In the genomic region with DNA sequence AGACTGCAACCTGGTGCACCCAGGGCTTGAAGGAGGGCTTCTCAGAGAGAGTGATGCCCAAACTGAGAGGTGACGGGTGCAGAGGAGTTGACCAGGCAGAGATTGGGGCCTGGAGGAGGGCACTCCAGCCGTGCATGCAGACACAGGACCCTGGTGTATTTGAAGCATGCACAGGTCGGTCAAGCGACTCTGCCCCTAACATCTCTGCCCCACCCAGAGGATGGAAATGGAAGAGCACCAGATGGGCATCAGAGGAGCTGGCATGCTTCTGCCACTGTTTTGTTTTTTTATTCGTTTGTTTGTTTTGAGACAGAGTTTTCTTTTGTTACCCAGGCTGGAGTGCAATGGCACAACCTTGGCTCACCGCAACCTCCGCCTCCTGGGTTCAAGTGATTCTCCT, we compare ENCODE assay signal across 26 cellular contexts.
A peak's percentile ranks its signal among the peaks of the same experiment; 100 is the strongest.
DNase-seq lines count a peak whose midpoint lies in the region; ATAC-seq and TF ChIP-seq lines count a peak whose summit lies in the region.
"Had no signal": no experiment of that assay in that cellular context is flagged by ENCODE, and none has a peak within 500 bp of the region (broad histone marks: within the 10 kb centered on the region; RNA-seq: fewer than 3 reads in every experiment).

No MANE protein-coding gene starts in this region.

- H3K4me1 ChIP-seq in IMR-90 (ENCODE audit: control insufficient read depth, insufficient read depth, low read length): peaks cover 15% of the 10 kb centered on the region
- H3K4me1 ChIP-seq in foreskin keratinocyte: no peaks in the 10 kb centered on the region
- H3K4me1 ChIP-seq in SJCRH30: no peaks in the 10 kb centered on the region
- H3K4me1 ChIP-seq: ascending aorta had no signal

- no peak overlapping the region for H2BK20ac ChIP-seq in IMR-90 (ENCODE audit: low read depth, low read length)

- dilution Hi-C loops in IMR-90 (cut with HindIII; ENCODE audit: low sequenced_read_pairs, unreplicated experiment): no loop called here

- H3K4me3 ChIP-seq in IMR-90 (ENCODE audit: insufficient read depth, low read depth, low read length) (no peak overlapping the region), SJCRH30 (no peak overlapping the region)
- H3K4me3 ChIP-seq: ascending aorta, heart right ventricle, K562, stomach, transverse colon had no signal

- H4K91ac ChIP-seq in IMR-90 (ENCODE audit: insufficient read depth, low read depth, low read length): no peak overlapping the region

- no peak overlapping the region for H2AFZ ChIP-seq in IMR-90 (replicated peaks; ENCODE audit: low read length, poor library complexity)

- no peak overlapping the region for H3K56ac ChIP-seq in IMR-90 (ENCODE audit: extremely low read depth, insufficient read depth, low read length)

- H4K20me1 ChIP-seq in IMR-90 (ENCODE audit: insufficient read depth, low read length): no peaks in the 10 kb centered on the region

- TF ChIP-seq CTCF in GM12873 (IDR thresholded peaks at IDR 0.05; ENCODE audit: insufficient read depth, low read depth, low read length, missing control alignments) (peak; percentile 18), IMR-90 (conservative IDR thresholded peaks at IDR 0.05; ENCODE audit: low read depth, low read length) (no peak), foreskin keratinocyte (conservative IDR thresholded peaks at IDR 0.05) (peak; percentile 37)

- H3K4me3 Mint-ChIP-seq in activated naive CD4-positive, alpha-beta T cell treated with anti-CD3 and anti-CD28 coated beads for 36 hours: no peak overlapping the region
- H3K4me3 Mint-ChIP-seq: activated B cell treated with CpG ODN at 0.5 μM for 24 hours; activated naive CD8-positive, alpha-beta T cell treated with anti-CD3 and anti-CD28 coated beads for 36 hours; activated T-helper 17 cell treated with anti-CD3 and anti-CD28 coated beads, Interleukin-2, amount 50 U/mL, for 72 hours; central memory CD8-positive, alpha-beta T cell had no signal

- POLR2A ChIA-PET in IMR-90 (lab: Charles Lee; ENCODE audit: unreplicated experiment): no interaction called here

- H3K4me2 ChIP-seq in IMR-90 (ENCODE audit: low read depth, low read length): no peak overlapping the region

- H3K9ac ChIP-seq in IMR-90 (ENCODE audit: low read depth, low read length): no peak overlapping the region

- no peak for TF ChIP-seq RAD21 in IMR-90 (IDR thresholded peaks at IDR 0.05; ENCODE audit: low read length)

- H3K4me1 Mint-ChIP-seq in activated naive CD4-positive, alpha-beta T cell treated with anti-CD3 and anti-CD28 coated beads for 36 hours (ENCODE audit: low read depth): no peaks in the 10 kb centered on the region
- H3K4me1 Mint-ChIP-seq: activated B cell treated with CpG ODN at 0.5 μM for 24 hours; activated naive CD8-positive, alpha-beta T cell treated with anti-CD3 and anti-CD28 coated beads for 36 hours; activated T-helper 17 cell treated with anti-CD3 and anti-CD28 coated beads, Interleukin-2, amount 50 U/mL, for 72 hours had no signal

- H3K27me3 ChIP-seq in IMR-90 (ENCODE audit: control insufficient read depth, insufficient read depth, low read length): no peaks in the 10 kb centered on the region
- H3K27me3 ChIP-seq in foreskin keratinocyte: no peaks in the 10 kb centered on the region
- H3K27me3 ChIP-seq in SJCRH30: 0 out of 2 replicates have a peak, but pooled peaks cover 7% of the 10 kb centered on the region
- H3K27me3 ChIP-seq: ascending aorta, heart right ventricle, stomach, transverse colon had no signal

- peaks cover 0 to 14% of the 10 kb centered on the region in 2 experiments; a peak in 2 of 4 replicates for H3K79me1 ChIP-seq in IMR-90 (ENCODE audit: low read depth in 1 of 2, low read length in 2 of 2)

- no peak overlapping the region for H2AK9ac ChIP-seq in IMR-90 (replicated peaks; ENCODE audit: low read depth, low read length, poor library complexity)

- H3K4ac ChIP-seq in IMR-90 (ENCODE audit: low read depth, low read length): no peak overlapping the region; the same call in 1 of the 2 replicates

- in situ Hi-C loops in IMR-90 (cut with MboI; ENCODE audit: low sequenced_read_pairs): no loop called here
- in situ Hi-C loops in SK-MEL-5 (cut with HindIII; ENCODE audit: low pct_unique_long_range_greater_than_20kb, low sequenced_read_pairs): no loop called here

- H3K9me1 ChIP-seq in IMR-90 (ENCODE audit: insufficient read depth, low read length): peaks cover 16% of the 10 kb centered on the region

- no peak for TF ChIP-seq POLR2A in IMR-90 (IDR thresholded peaks at IDR 0.05; ENCODE audit: low read depth, low read length)

- H3K27me3 Mint-ChIP-seq in activated naive CD4-positive, alpha-beta T cell treated with anti-CD3 and anti-CD28 coated beads for 36 hours (ENCODE audit: low read depth): no peaks in the 10 kb centered on the region
- H3K27me3 Mint-ChIP-seq: activated B cell treated with CpG ODN at 0.5 μM for 24 hours; activated naive CD8-positive, alpha-beta T cell treated with anti-CD3 and anti-CD28 coated beads for 36 hours; activated T-helper 17 cell treated with anti-CD3 and anti-CD28 coated beads, Interleukin-2, amount 50 U/mL, for 72 hours; central memory CD8-positive, alpha-beta T cell had no signal

- no peak overlapping the region for H3K18ac ChIP-seq in IMR-90 (ENCODE audit: low read depth, low read length)

- no peak for DNase-seq in IMR-90
- DNase-seq in SK-MEL-5 (ENCODE audit: low read depth, low spot score): peak; percentile 37
- DNase-seq in foreskin keratinocyte: no peak
- DNase-seq in SJCRH30: no peak
- no peak for DNase-seq in activated naive CD4-positive, alpha-beta T cell treated with anti-CD3 and anti-CD28 coated beads for 36 hours
- DNase-seq: activated B cell treated with CpG ODN at 0.5 μM for 24 hours; activated CD4-positive, alpha-beta T cell treated with anti-CD3 and anti-CD28 coated beads, Interleukin-2, amount 50 U/mL, for 48 hours; activated CD8-positive, alpha-beta memory T cell treated with anti-CD3 and anti-CD28 coated beads, Interleukin-2, amount 50 U/mL, for 48 hours; activated naive CD8-positive, alpha-beta T cell treated with anti-CD3 and anti-CD28 coated beads for 36 hours; AML-193; DMS79 treated with DMSO at 0.1 percent for 48 hours; heart right ventricle; mammary epithelial cell; NCI-H146; NCI-H510A; stimulated activated CD8-positive, alpha-beta memory T cell treated with anti-CD3 and anti-CD28 coated beads, Interleukin-4, amount 100 ng/mL, for 48 hours; stomach; transverse colon had no signal

- 50% methylated on average over 2 of the region's 7 CpGs; no CpG with 5 or more reads in 1 of the 2 experiments for WGBS in IMR-90 (ENCODE audit: extremely low coverage in 2 of 2, insufficient read length in 1 of 2), 2 experiments

- H3K9me3 Mint-ChIP-seq in activated naive CD4-positive, alpha-beta T cell treated with anti-CD3 and anti-CD28 coated beads for 36 hours: no peaks in the 10 kb centered on the region
- H3K9me3 Mint-ChIP-seq: activated B cell treated with CpG ODN at 0.5 μM for 24 hours; activated T-helper 17 cell treated with anti-CD3 and anti-CD28 coated beads, Interleukin-2, amount 50 U/mL, for 72 hours; central memory CD8-positive, alpha-beta T cell had no signal

- no peak overlapping the region for H4K5ac ChIP-seq in IMR-90 (ENCODE audit: low read depth, low read length)

- CTCF ChIA-PET in IMR-90 (lab: Yijun Ruan, JAX): no interaction called here
- CTCF ChIA-PET in activated naive CD4-positive, alpha-beta T cell treated with anti-CD3 and anti-CD28 coated beads for 36 hours (lab: Charles Lee): no interaction called here

- H2BK5ac ChIP-seq in IMR-90 (ENCODE audit: low read depth, low read length, poor library complexity, severe bottlenecking): no peak overlapping the region

- H3K27ac ChIP-seq in IMR-90 (ENCODE audit: insufficient read depth, low read length): no peak overlapping the region
- H3K27ac ChIP-seq in foreskin keratinocyte: no peak overlapping the region
- no peak overlapping the region for H3K27ac ChIP-seq in SJCRH30
- H3K27ac ChIP-seq: ascending aorta, heart right ventricle, RWPE1, stomach, transverse colon had no signal

- H3K36me3 ChIP-seq in IMR-90 (ENCODE audit: control insufficient read depth, insufficient read depth, low read length) (no peaks in the 10 kb centered on the region; the same call in 1 of the 2 replicates), SJCRH30 (no peaks in the 10 kb centered on the region)
- H3K36me3 ChIP-seq: ascending aorta, heart right ventricle, stomach, transverse colon had no signal

- H3K36me3 Mint-ChIP-seq in activated naive CD4-positive, alpha-beta T cell treated with anti-CD3 and anti-CD28 coated beads for 36 hours (ENCODE audit: low read depth): no peaks in the 10 kb centered on the region
- H3K36me3 Mint-ChIP-seq: activated naive CD8-positive, alpha-beta T cell treated with anti-CD3 and anti-CD28 coated beads for 36 hours had no signal

- intact Hi-C loops in IMR-90 (cut with micrococcal nuclease): loop anchor here (10.0 kb wide), 1 partner anchor 437 kb away; no protein-coding TSS in a partner anchor
- intact Hi-C loops in activated naive CD4-positive, alpha-beta T cell treated with anti-CD3 and anti-CD28 coated beads for 36 hours (cut with micrococcal nuclease): no loop called here

- H3K9me3 ChIP-seq in IMR-90 (ENCODE audit: control insufficient read depth, insufficient read depth, low read length): peaks cover 2% of the 10 kb centered on the region; the same call in 1 of the 2 replicates
- no peaks in the 10 kb centered on the region for H3K9me3 ChIP-seq in SJCRH30 (replicated peaks)
- H3K9me3 ChIP-seq: ascending aorta, heart right ventricle, stomach, transverse colon had no signal

- H2BK120ac ChIP-seq in IMR-90 (ENCODE audit: low read depth, low read length): no peak overlapping the region

- no peak overlapping the region for H3K27ac Mint-ChIP-seq in activated naive CD4-positive, alpha-beta T cell treated with anti-CD3 and anti-CD28 coated beads for 36 hours
- H3K27ac Mint-ChIP-seq: activated B cell treated with CpG ODN at 0.5 μM for 24 hours; activated naive CD8-positive, alpha-beta T cell treated with anti-CD3 and anti-CD28 coated beads for 36 hours; activated T-helper 17 cell treated with anti-CD3 and anti-CD28 coated beads, Interleukin-2, amount 50 U/mL, for 72 hours; progenitor cell of endocrine pancreas had no signal

- no TSS peak for BruUV-seq in IMR-90 (replicated peaks; lab: Mats Ljungman, UMichigan)

- no peak overlapping the region for H3K23ac ChIP-seq in IMR-90 (ENCODE audit: low read depth, low read length)

- 0 out of 2 replicates have a peak overlapping the region, but pooled peaks have one; percentile 20 for H2AK5ac ChIP-seq in IMR-90 (ENCODE audit: low read depth, low read length)

- H3K14ac ChIP-seq in IMR-90 (replicated peaks; ENCODE audit: low read depth, low read length): no peak overlapping the region

- no peak overlapping the region for H2BK15ac ChIP-seq in IMR-90 (ENCODE audit: low read depth, low read length)

- ATAC-seq in IMR-90 (ENCODE audit: low read depth) (no peak), foreskin keratinocyte (no peak), GM21576 (IDR thresholded peaks at IDR 0.05; ENCODE audit: unreplicated experiment) (no peak)
- ATAC-seq: activated T-helper 17 cell treated with anti-CD3 and anti-CD28 coated beads, Interleukin-2, amount 50 U/mL, for 72 hours; heart right ventricle; K562 had no signal

- no peak overlapping the region for H4K8ac ChIP-seq in IMR-90 (ENCODE audit: low read depth in 2 of 2, low read length in 2 of 2)

TF ChIP-seq in IMR-90, 13 proteins besides CTCF, POLR2A, EP300 and RAD21 (continues in another document):
- TF ChIP-seq SMC3 (IDR thresholded peaks at IDR 0.05; ENCODE audit: low read depth, low read length) (no peak), CHD1 (IDR thresholded peaks at IDR 0.05; ENCODE audit: low read depth, low read length) (no peak)
